1 cellular context compared by ENCODE assay signal in genomic region chr10:127034224-127034623, GRCh38.
TF ChIP-seq lines count a peak whose summit lies in the region.

No MANE protein-coding gene starts in this region.

TF ChIP-seq in SK-N-SH treated with all-trans-retinoic acid at 6 μM for 48 hours, 23 proteins besides CTCF, POLR2A, EP300 and RAD21 (continued from another document):
- TF ChIP-seq ZFP3 (CRISPR knock-in tag; IDR thresholded peaks at IDR 0.05) (no peak), ZNF70 (CRISPR knock-in tag; IDR thresholded peaks at IDR 0.05) (no peak), CSDC2 (CRISPR knock-in tag; IDR thresholded peaks at IDR 0.05) (no peak)
